In the genomic region with DNA sequence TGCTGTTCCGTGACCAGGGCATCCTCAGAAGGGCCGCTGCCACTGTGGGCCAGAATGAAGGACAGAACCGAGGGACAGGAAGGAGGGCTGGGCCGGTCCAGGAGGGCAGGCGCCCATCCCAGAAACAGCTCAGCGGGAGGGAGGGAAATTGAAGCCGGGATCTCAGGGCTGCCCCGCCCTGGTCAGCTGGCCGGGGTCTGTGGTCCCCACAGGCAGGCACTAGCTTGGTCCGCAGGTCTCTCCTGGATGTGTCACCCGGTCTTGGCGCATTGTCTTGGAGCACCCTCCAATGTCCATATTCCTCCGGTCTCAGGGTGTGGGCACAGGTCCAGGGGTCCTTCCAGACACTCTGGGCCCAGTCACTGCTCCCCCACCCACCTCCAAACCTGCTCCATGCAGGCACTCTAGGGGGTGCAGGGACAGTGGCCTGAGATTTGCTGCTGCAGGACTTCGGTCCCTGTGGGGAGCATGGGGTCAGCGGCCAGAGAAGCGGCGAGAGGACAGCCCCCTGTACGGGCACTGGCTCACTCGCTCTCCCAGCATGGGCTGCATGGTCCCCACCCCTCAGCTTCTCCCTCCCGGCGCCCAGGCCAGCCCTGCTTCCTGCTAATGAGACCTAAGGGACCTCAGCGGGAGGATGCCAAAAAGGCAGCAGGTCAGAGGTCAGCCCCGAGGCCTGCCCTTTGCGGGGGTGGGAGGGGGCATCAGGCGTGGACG, we compare ENCODE assay signal across 17 cellular contexts. TPM values are rescaled to one million over a fixed set of nuclear protein-coding genes. Genes with fewer than 3 reads are reported as not detected.
DNase-seq lines count a peak whose midpoint lies in the region; ATAC-seq, FAIRE-seq and TF ChIP-seq lines count a peak whose summit lies in the region.
"Had no signal": no experiment of that assay in that cellular context is flagged by ENCODE, and none has a peak within 500 bp of the region (broad histone marks: within the 10 kb centered on the region; RNA-seq: fewer than 3 reads in every experiment).

No MANE protein-coding gene starts in this region.

- no peak overlapping the region for H3K27ac ChIP-seq in kidney (ENCODE audit: low read depth in 2 of 2, low read length in 2 of 2)
- no peak overlapping the region for H3K27ac ChIP-seq in sigmoid colon
- no peak overlapping the region for H3K27ac ChIP-seq in GM23338 (ENCODE audit: low read depth)
- H3K27ac ChIP-seq: A549, esophagus squamous epithelium, heart right ventricle had no signal

- no peak for TF ChIP-seq POLR2A in sigmoid colon (IDR thresholded peaks at IDR 0.05)

- ATAC-seq in GM23338 (no peak), HG03342 (IDR thresholded peaks at IDR 0.05; ENCODE audit: unreplicated experiment) (no peak)
- ATAC-seq: A549 had no signal

- H3K36me3 Mint-ChIP-seq in T-helper 1 cell treated with Interleukin-12 subunit alpha and Interleukin-12 subunit beta and Interleukin-4 antibody, amounts not matched to agents 30 μg/mL and 1 μg/mL, for 36 hours (ENCODE audit: low read depth): peaks cover 4% of the 10 kb centered on the region
- no peaks in the 10 kb centered on the region; the same call in 2 of the 3 replicates for H3K36me3 Mint-ChIP-seq in GM23338 (ENCODE audit: low read depth)

- H3K27me3 Mint-ChIP-seq in T-helper 1 cell treated with Interleukin-12 subunit alpha and Interleukin-12 subunit beta and Interleukin-4 antibody, amounts not matched to agents 30 μg/mL and 1 μg/mL, for 36 hours (ENCODE audit: low read depth): no peaks in the 10 kb centered on the region
- peaks cover 13% of the 10 kb centered on the region for H3K27me3 Mint-ChIP-seq in GM23338 (ENCODE audit: insufficient read depth, low read depth, poor library complexity)
- H3K27me3 Mint-ChIP-seq: activated B cell treated with CpG ODN at 0.5 μM for 24 hours had no signal

- H3K27me3 ChIP-seq in sigmoid colon (no peaks in the 10 kb centered on the region), GM23338 (ENCODE audit: insufficient read depth) (no peaks in the 10 kb centered on the region)
- H3K27me3 ChIP-seq: esophagus squamous epithelium, heart right ventricle had no signal

- WGBS in sigmoid colon, 2 donors: 88% methylated on average over 26 of the region's 26 CpGs

- H3K79me2 ChIP-seq in GM23338 (replicated peaks; ENCODE audit: insufficient read depth): no peaks in the 10 kb centered on the region

- TF ChIP-seq CTCF in kidney (IDR thresholded peaks at IDR 0.05; ENCODE audit: borderline replicate concordance, extremely low read depth, insufficient read depth) (no peak), sigmoid colon (IDR thresholded peaks at IDR 0.05) (no peak), GM23338 (conservative IDR thresholded peaks at IDR 0.05; ENCODE audit: low read depth in 2 of 2) (no peak)

- H3K9me3 ChIP-seq in kidney (ENCODE audit: control insufficient read depth in 1 of 2, low read length in 2 of 2) (no peaks in the 10 kb centered on the region), sigmoid colon (no peaks in the 10 kb centered on the region)
- H3K9me3 ChIP-seq: A549, esophagus squamous epithelium, heart right ventricle had no signal

- H3F3A ChIP-seq in GM23338 (replicated peaks; ENCODE audit: low read depth): no peaks in the 10 kb centered on the region

- peaks cover 35% of the 10 kb centered on the region for H3K4me1 Mint-ChIP-seq in T-helper 1 cell treated with Interleukin-12 subunit alpha and Interleukin-12 subunit beta and Interleukin-4 antibody, amounts not matched to agents 30 μg/mL and 1 μg/mL, for 36 hours (ENCODE audit: low read depth)
- peaks cover 9% of the 10 kb centered on the region for H3K4me1 Mint-ChIP-seq in GM23338

- intact Hi-C loops in kidney (cut with DNase I): no loop called here
- intact Hi-C loops in sigmoid colon (cut with DNase I): no loop called here

- H3K4me3 Mint-ChIP-seq in T-helper 1 cell treated with Interleukin-12 subunit alpha and Interleukin-12 subunit beta and Interleukin-4 antibody, amounts not matched to agents 30 μg/mL and 1 μg/mL, for 36 hours: no peak overlapping the region
- H3K4me3 Mint-ChIP-seq in GM23338: no peak overlapping the region
- H3K4me3 Mint-ChIP-seq: activated B cell treated with CpG ODN at 0.5 μM for 24 hours had no signal

- no peaks in the 10 kb centered on the region for H4K20me1 ChIP-seq in GM23338 (replicated peaks; ENCODE audit: insufficient read depth)

- FAIRE-seq in kidney (lab: Jason Lieb, UNC): no peak
- FAIRE-seq: A549, RCC 7860 had no signal

- H3K4me3 ChIP-seq in kidney (ENCODE audit: low read length in 2 of 2) (no peak overlapping the region), sigmoid colon (no peak overlapping the region), GM23338 (no peak overlapping the region)
- H3K4me3 ChIP-seq: A549, esophagus squamous epithelium, heart right ventricle had no signal

- peak; percentile 15 for DNase-seq in activated CD8-positive, alpha-beta memory T cell treated with anti-CD3 and anti-CD28 coated beads, Interleukin-2, amount 50 U/mL, for 4 hours
- DNase-seq in activated CD8-positive, alpha-beta memory T cell treated with anti-CD3 and anti-CD28 coated beads for 24 hours: no peak
- peak; percentile 67 for DNase-seq in kidney
- DNase-seq in sigmoid colon: peak; percentile 52
- no peak for DNase-seq in GM23338 (ENCODE audit: low spot score)
- no peak for DNase-seq in NCI-H526 (lab: John Stamatoyannopoulos, UW)
- DNase-seq: activated B cell treated with CpG ODN at 0.5 μM for 24 hours; anterior cingulate cortex; Calu3; esophagus squamous epithelium; heart right ventricle; NCI-H2081; stimulated activated CD4-positive, alpha-beta T cell treated with anti-CD3 and anti-CD28 coated beads, Interleukin-1b, Interleukin-23, amount 100 ng/mL, for 48 hours had no signal

- H3K9me2 ChIP-seq in GM23338 (ENCODE audit: insufficient read depth): no peaks in the 10 kb centered on the region

- no peaks in the 10 kb centered on the region for H3K36me3 ChIP-seq in kidney (ENCODE audit: control insufficient read depth in 1 of 2, insufficient read depth in 2 of 2, low read length in 2 of 2)
- no peaks in the 10 kb centered on the region for H3K36me3 ChIP-seq in sigmoid colon
- no peaks in the 10 kb centered on the region for H3K36me3 ChIP-seq in GM23338 (ENCODE audit: insufficient read depth)
- H3K36me3 ChIP-seq: esophagus squamous epithelium, heart right ventricle had no signal

- peak overlapping the region; percentile 41 for H3K27ac Mint-ChIP-seq in T-helper 1 cell treated with Interleukin-12 subunit alpha and Interleukin-12 subunit beta and Interleukin-4 antibody, amounts not matched to agents 30 μg/mL and 1 μg/mL, for 36 hours
- no peak overlapping the region for H3K27ac Mint-ChIP-seq in GM23338
- H3K27ac Mint-ChIP-seq: activated B cell treated with CpG ODN at 0.5 μM for 24 hours had no signal

- TF ChIP-seq EP300 in sigmoid colon (IDR thresholded peaks at IDR 0.05): no peak

- H3K9me3 Mint-ChIP-seq in T-helper 1 cell treated with Interleukin-12 subunit alpha and Interleukin-12 subunit beta and Interleukin-4 antibody, amounts not matched to agents 30 μg/mL and 1 μg/mL, for 36 hours: no peaks in the 10 kb centered on the region
- no peaks in the 10 kb centered on the region for H3K9me3 Mint-ChIP-seq in GM23338
- H3K9me3 Mint-ChIP-seq: activated B cell treated with CpG ODN at 0.5 μM for 24 hours had no signal

- H3K4me1 ChIP-seq in kidney (ENCODE audit: control insufficient read depth in 1 of 2, insufficient read depth in 1 of 2, low read depth in 1 of 2, low read length in 2 of 2) (peaks cover 0 to 3% of the 10 kb centered on the region in 2 donors), sigmoid colon (no peaks in the 10 kb centered on the region), GM23338 (ENCODE audit: insufficient read depth) (no peaks in the 10 kb centered on the region)
- H3K4me1 ChIP-seq: A549 had no signal

- no peak overlapping the region for H3K9ac ChIP-seq in kidney (ENCODE audit: low read length in 2 of 2)

- no peak overlapping the region for H3K4me2 ChIP-seq in GM23338
- H3K4me2 ChIP-seq: A549 had no signal

- H2AFZ ChIP-seq in GM23338: no peak overlapping the region

TF ChIP-seq in GM23338, 12 proteins besides CTCF, POLR2A, EP300 and RAD21 (continues in another document):
- no peak for TF ChIP-seq CREB1 (CRISPR knock-in tag; IDR thresholded peaks at IDR 0.05; ENCODE audit: low read depth)
- no peak for TF ChIP-seq ZNF114 (CRISPR knock-in tag; IDR thresholded peaks at IDR 0.05)
- no peak for TF ChIP-seq EZH2 (IDR thresholded peaks at IDR 0.05; ENCODE audit: low read depth, unreplicated experiment)
- TF ChIP-seq POLR2AphosphoS5 (IDR thresholded peaks at IDR 0.05; ENCODE audit: low read depth): no peak
- no peak for TF ChIP-seq EZH2phosphoT487 (IDR thresholded peaks at IDR 0.05; ENCODE audit: unreplicated experiment)

RNA-seq across cellular contexts. Expression of a gene that starts 23.9 kb away (rescaled TPM):
- total RNA-seq in kidney: 84.8 TPM
- 49.8 TPM for polyA plus RNA-seq in kidney (ENCODE audit: insufficient read depth, low read depth, low replicate concordance)
- 10 to 100 TPM; 36.4 to 62.0 (median 38.7) TPM for total RNA-seq in sigmoid colon
- 10 to 100 TPM; 25.0 to 32.8 (median 27.6) TPM for polyA plus RNA-seq in sigmoid colon
- 19.9 and 26.4 TPM in 2 replicates for total RNA-seq in GM23338 (2014; rRNA removed; shearing (Covaris generic))
- polyA plus RNA-seq in GM23338 (2016; fragmentation: Nextera tagmentation; extraction: Ambion mirVana): 6.9 and 11.5 TPM in 2 replicates

RNA-seq across cellular contexts. Expression of a gene that starts 43.9 kb away (rescaled TPM):
- total RNA-seq in kidney: 12.1 TPM
- polyA plus RNA-seq in kidney (ENCODE audit: insufficient read depth, low read depth, low replicate concordance): 4.1 TPM
- total RNA-seq in sigmoid colon: 10 to 100 TPM; 12.1 to 18.5 (median 16.4) TPM
- polyA plus RNA-seq in sigmoid colon: 1 to 10 TPM; 3.2 to 7.7 (median 6.0) TPM
- 23.7 and 36.0 TPM in 2 replicates for total RNA-seq in GM23338 (2014; rRNA removed; shearing (Covaris generic))
- polyA plus RNA-seq in GM23338 (2016; fragmentation: Nextera tagmentation; extraction: Ambion mirVana): 16.3 and 21.4 TPM in 2 replicates

RNA-seq across cellular contexts. Expression of a gene that starts 43.9 kb away (rescaled TPM):
- 3.8 TPM for total RNA-seq in kidney
- 1.3 TPM for polyA plus RNA-seq in kidney (ENCODE audit: insufficient read depth, low read depth, low replicate concordance)
- 1 to 10 TPM; 1.8 to 9.4 (median 2.6) TPM for total RNA-seq in sigmoid colon
- polyA plus RNA-seq in sigmoid colon: 1 to 10 TPM in 1 of 3 donors, under 1 TPM in 1, not detected in 1; 0.60 to 1.1 TPM
- 1.8 and 4.8 TPM in 2 replicates for total RNA-seq in GM23338 (2014; rRNA removed; shearing (Covaris generic))
- 1.8 and 4.0 TPM in 2 replicates for polyA plus RNA-seq in GM23338 (2016; fragmentation: Nextera tagmentation; extraction: Ambion mirVana)

Comparison
In these comparisons a context has a peak if more than half of its experiments do, and no peak if none do; other contexts are left out.
1. DNase-seq: peak in activated CD8-positive, alpha-beta memory T cell treated with anti-CD3 and anti-CD28 coated beads, Interleukin-2, amount 50 U/mL, for 4 hours (single experiment), kidney (single experiment) and sigmoid colon (single experiment); none in activated CD8-positive, alpha-beta memory T cell treated with anti-CD3 and anti-CD28 coated beads for 24 hours (single experiment), GM23338 (single experiment) and NCI-H526 (0 of 2).